9 cellular contexts compared by ENCODE assay signal in genomic region chr1:237799762-237800474, GRCh38.
A peak's percentile ranks its signal among the peaks of the same experiment; 100 is the strongest.
DNase-seq lines count a peak whose midpoint lies in the region; ATAC-seq and TF ChIP-seq lines count a peak whose summit lies in the region.
"Had no signal": no experiment of that assay in that cellular context is flagged by ENCODE, and none has a peak within 500 bp of the region (broad histone marks: within the 10 kb centered on the region; RNA-seq: fewer than 3 reads in every experiment).

No MANE protein-coding gene starts in this region.

- WGBS in adrenal gland, 4 donors: 43 to 63% (median 57%) methylated on average over 5 of the region's 5 CpGs

- intact Hi-C loops in adrenal gland (cut with DNase I) (no loop called here), left colon (cut with DNase I, micrococcal nuclease) (no loop called here)

- H3K27ac ChIP-seq in adrenal gland: no peak overlapping the region

- no peaks in the 10 kb centered on the region for H3K4me1 Mint-ChIP-seq in type B pancreatic cell (ENCODE audit: unreplicated experiment)
- H3K4me1 Mint-ChIP-seq: activated naive CD4-positive, alpha-beta T cell treated with anti-CD3 and anti-CD28 coated beads, Interleukin-2, amount 50 U/mL, for 24 hours had no signal

- H3K9me3 ChIP-seq in adrenal gland (replicated peaks in 1 of 3): no peaks in the 10 kb centered on the region

- no peak for TF ChIP-seq POLR2A in adrenal gland (IDR thresholded peaks at IDR 0.05)

- H3K4me3 Mint-ChIP-seq in type B pancreatic cell: no peak overlapping the region
- H3K4me3 Mint-ChIP-seq: activated naive CD4-positive, alpha-beta T cell treated with anti-CD3 and anti-CD28 coated beads, Interleukin-2, amount 50 U/mL, for 24 hours had no signal

- no peak overlapping the region for H3K27ac Mint-ChIP-seq in type B pancreatic cell
- H3K27ac Mint-ChIP-seq: activated naive CD4-positive, alpha-beta T cell treated with anti-CD3 and anti-CD28 coated beads, Interleukin-2, amount 50 U/mL, for 24 hours had no signal

- H3K4me3 ChIP-seq in adrenal gland: no peak overlapping the region

- H3K9me3 Mint-ChIP-seq in type B pancreatic cell: no peaks in the 10 kb centered on the region
- H3K9me3 Mint-ChIP-seq: activated naive CD4-positive, alpha-beta T cell treated with anti-CD3 and anti-CD28 coated beads, Interleukin-2, amount 50 U/mL, for 24 hours had no signal

- peak; percentile 3 for DNase-seq in GF-D8 (lab: John Stamatoyannopoulos, UW)
- peak; percentile 32 for DNase-seq in NCI-H82 treated with DMSO at 0.1 percent for 48 hours (lab: John Stamatoyannopoulos, UW; ENCODE audit: unreplicated experiment)
- DNase-seq in adrenal gland: peak; percentile 16 to 60 (median 19)
- peak; percentile 75 to 79 for DNase-seq in left colon
- no peak for DNase-seq in type B pancreatic cell (ENCODE audit: extremely low spot score, unreplicated experiment)
- DNase-seq in NCI-H510A treated with DMSO at 0.1 percent for 48 hours (lab: John Stamatoyannopoulos, UW): no peak

- no peaks in the 10 kb centered on the region for H3K27me3 Mint-ChIP-seq in type B pancreatic cell

- peak in 1 of 6 experiments; percentile 11 for TF ChIP-seq CTCF in adrenal gland (IDR thresholded peaks at IDR 0.05)
- peak; percentile 62 for TF ChIP-seq CTCF in type B pancreatic cell (conservative IDR thresholded peaks at IDR 0.05)

- H3K4me1 ChIP-seq in adrenal gland (replicated peaks in 1 of 2): no peaks in the 10 kb centered on the region

- no peaks in the 10 kb centered on the region for H3K36me3 Mint-ChIP-seq in type B pancreatic cell
- H3K36me3 Mint-ChIP-seq: activated naive CD4-positive, alpha-beta T cell treated with anti-CD3 and anti-CD28 coated beads, Interleukin-2, amount 50 U/mL, for 24 hours had no signal

- no peaks in the 10 kb centered on the region for H3K27me3 ChIP-seq in adrenal gland

- H3K36me3 ChIP-seq in adrenal gland (replicated peaks in 1 of 2): no peaks in the 10 kb centered on the region

- ATAC-seq in GM19452 (IDR thresholded peaks at IDR 0.05; ENCODE audit: unreplicated experiment): peak; percentile 85
- ATAC-seq in HG03439 (IDR thresholded peaks at IDR 0.05; ENCODE audit: unreplicated experiment): peak; percentile 97
- ATAC-seq in left colon: peak; percentile 100

Comparison
In these comparisons a context has a peak if more than half of its experiments do, and no peak if none do; other contexts are left out.
1. DNase-seq: peak in GF-D8 (single experiment), NCI-H82 treated with DMSO at 0.1 percent for 48 hours (single experiment), adrenal gland (7 of 7) and left colon (2 of 2); none in type B pancreatic cell (single experiment) and NCI-H510A treated with DMSO at 0.1 percent for 48 hours (single experiment).
2. Peak in every context shown above with its lines, with median percentiles within 50 percentile points of each other: ATAC-seq.